In the genomic region with DNA sequence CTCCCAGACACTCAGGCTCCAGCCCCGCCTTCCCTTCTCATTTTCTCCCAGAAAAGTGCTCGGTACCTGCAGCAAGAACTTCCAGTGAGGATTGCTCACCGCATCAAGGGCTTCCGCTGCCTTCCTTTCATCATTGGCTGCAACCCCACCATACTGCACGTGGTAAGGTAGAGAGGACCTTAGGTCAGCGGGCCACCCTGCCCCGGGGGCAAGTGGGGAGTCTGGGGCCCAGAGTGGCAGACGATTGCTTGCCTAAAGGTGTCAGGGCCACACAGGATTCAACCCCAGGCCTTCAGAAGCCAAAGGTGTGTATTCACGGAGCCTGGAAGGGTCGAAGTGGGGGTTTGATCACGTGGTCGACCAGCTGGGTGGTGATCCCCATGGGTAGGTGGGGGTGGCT, we compare ENCODE assay signal across 13 cellular contexts. TPM values are rescaled to one million over a fixed set of nuclear protein-coding genes. Genes with fewer than 3 reads are reported as not detected.
DNase-seq lines count a peak whose midpoint lies in the region; ATAC-seq and TF ChIP-seq lines count a peak whose summit lies in the region.
"Had no signal": no experiment of that assay in that cellular context is flagged by ENCODE, and none has a peak within 500 bp of the region (broad histone marks: within the 10 kb centered on the region; RNA-seq: fewer than 3 reads in every experiment).

No MANE protein-coding gene starts in this region.

- peaks cover 33 to 34% (median 34%) of the 10 kb centered on the region in 3 donors for H3K36me3 ChIP-seq in skeletal muscle tissue (ENCODE audit: control insufficient read depth in 3 of 3, insufficient read depth in 3 of 3, low read length in 3 of 3)

- peaks cover 30% of the 10 kb centered on the region for H3K36me3 Mint-ChIP-seq in activated CD4-positive, alpha-beta T cell treated with anti-CD3 and anti-CD28 coated beads, Interleukin-2, amount 10 ng/mL, durations not matched to agents 24 days and 14 days (ENCODE audit: low read depth)
- peaks cover 30% of the 10 kb centered on the region for H3K36me3 Mint-ChIP-seq in WTC11
- H3K36me3 Mint-ChIP-seq in glutamatergic neuron (ENCODE audit: unreplicated experiment) = no peaks in the 10 kb centered on the region

- H3K27me3 Mint-ChIP-seq in activated CD4-positive, alpha-beta T cell treated with anti-CD3 and anti-CD28 coated beads, Interleukin-2, amount 10 ng/mL, durations not matched to agents 24 days and 14 days = no peaks in the 10 kb centered on the region
- no peaks in the 10 kb centered on the region for H3K27me3 Mint-ChIP-seq in WTC11 (ENCODE audit: low read depth)
- peaks cover 8% of the 10 kb centered on the region for H3K27me3 Mint-ChIP-seq in glutamatergic neuron (ENCODE audit: unreplicated experiment)

- peak overlapping the region in 1 of 3 donors; percentile 99 for H3K9ac ChIP-seq in skeletal muscle tissue (ENCODE audit: low read depth in 1 of 3, low read length in 3 of 3)

- H3K9me3 ChIP-seq in skeletal muscle tissue (ENCODE audit: control insufficient read depth in 3 of 3, low read length in 3 of 3) = no peaks in the 10 kb centered on the region

- DNase-seq in activated CD4-positive, alpha-beta T cell treated with anti-CD3 and anti-CD28 coated beads, Interleukin-2, amount 10 ng/mL, durations not matched to agents 24 days and 14 days = no peak
- no peak for DNase-seq in activated CD4-positive, alpha-beta T cell treated with anti-CD3 and anti-CD28 coated beads for 1 hour
- no peak for DNase-seq in WTC11 (ENCODE audit: low spot score)
- no peak for DNase-seq in glutamatergic neuron
- DNase-seq in GM13977 (ENCODE audit: low spot score) = no peak
- no peak for DNase-seq in left cardiac atrium
- DNase-seq: ACHN, HCEC 1CT, head of caudate nucleus, NCI-H526 had no signal

- in situ Hi-C loops in GM13977 (cut with MboI; ENCODE audit: low pct_unique_long_range_greater_than_20kb, low sequenced_read_pairs, unreplicated experiment) = no loop called here

- POLR2A ChIA-PET in WTC11 (lab: Charles Lee) = interaction anchor here (1.2 kb wide), 1 partner anchor 8 kb away, joined by 4 read pairs; the partner anchor contains the start of gene KAT8

- TF ChIP-seq CTCF in WTC11 (IDR thresholded peaks at IDR 0.05) (no peak), glutamatergic neuron (IDR thresholded peaks at IDR 0.05; ENCODE audit: partially characterized antibody, unreplicated experiment) (no peak), GM13977 (IDR thresholded peaks at IDR 0.05; ENCODE audit: extremely low read depth, insufficient read depth, missing control alignments) (no peak)

- no peaks in the 10 kb centered on the region for H3K9me3 Mint-ChIP-seq in activated CD4-positive, alpha-beta T cell treated with anti-CD3 and anti-CD28 coated beads, Interleukin-2, amount 10 ng/mL, durations not matched to agents 24 days and 14 days
- no peaks in the 10 kb centered on the region for H3K9me3 Mint-ChIP-seq in WTC11
- H3K9me3 Mint-ChIP-seq in glutamatergic neuron (ENCODE audit: unreplicated experiment) = peaks cover 13% of the 10 kb centered on the region

- no peaks in the 10 kb centered on the region for H3K27me3 ChIP-seq in skeletal muscle tissue (ENCODE audit: control insufficient read depth in 3 of 3, insufficient read depth in 3 of 3, low read length in 3 of 3)

- peaks cover 50 to 59% (median 56%) of the 10 kb centered on the region in 3 donors for H3K4me1 ChIP-seq in skeletal muscle tissue (ENCODE audit: control insufficient read depth in 3 of 3, insufficient read depth in 3 of 3, low read length in 3 of 3)

- peaks cover 24% of the 10 kb centered on the region for H3K4me1 Mint-ChIP-seq in activated CD4-positive, alpha-beta T cell treated with anti-CD3 and anti-CD28 coated beads, Interleukin-2, amount 10 ng/mL, durations not matched to agents 24 days and 14 days
- peaks cover 9% of the 10 kb centered on the region; the same call in 1 of the 2 replicates for H3K4me1 Mint-ChIP-seq in WTC11
- peaks cover 11% of the 10 kb centered on the region for H3K4me1 Mint-ChIP-seq in glutamatergic neuron (ENCODE audit: low read depth, unreplicated experiment)

- intact Hi-C loops in activated CD4-positive, alpha-beta T cell treated with anti-CD3 and anti-CD28 coated beads, Interleukin-2, amount 10 ng/mL, durations not matched to agents 24 days and 14 days (cut with micrococcal nuclease) = loop anchor here (2.0 to 10.0 kb wide), 5 partner anchors 15 to 345 kb away; partner anchors contain the start of genes ARMC5, STX4, VKORC1 and ZNF646
- intact Hi-C loops in left cardiac atrium (cut with DNase I) = loop anchor here in 1 of 2 donors (5.0 kb wide), 1 partner anchor 33 kb away; no protein-coding TSS in a partner anchor

- peak overlapping the region; percentile 87 for H3K27ac ChIP-seq in skeletal muscle tissue (ENCODE audit: low read depth, low read length)

- CTCF ChIA-PET in WTC11 (lab: Charles Lee) = interaction anchor here (1.6 to 3.0 kb wide), 2 partner anchors 32 to 125 kb away, joined by 4 to 9 read pairs; partner anchors contain the start of gene HSD3B7

- ATAC-seq in WTC11 = no peak
- no peak for ATAC-seq in left cardiac atrium
- ATAC-seq in GM21528 (IDR thresholded peaks at IDR 0.05; ENCODE audit: low FRiP score, unreplicated experiment) = no peak

- H3K4me3 Mint-ChIP-seq in activated CD4-positive, alpha-beta T cell treated with anti-CD3 and anti-CD28 coated beads, Interleukin-2, amount 10 ng/mL, durations not matched to agents 24 days and 14 days = peak overlapping the region; percentile 80
- H3K4me3 Mint-ChIP-seq in WTC11 = peak overlapping the region; percentile 67
- peak overlapping the region; percentile 83 for H3K4me3 Mint-ChIP-seq in glutamatergic neuron (ENCODE audit: unreplicated experiment)

- peak overlapping the region; percentile 64 to 84 (median 84) for H3K4me3 ChIP-seq in skeletal muscle tissue (ENCODE audit: low read length in 3 of 3)

- H3K27ac Mint-ChIP-seq in activated CD4-positive, alpha-beta T cell treated with anti-CD3 and anti-CD28 coated beads, Interleukin-2, amount 10 ng/mL, durations not matched to agents 24 days and 14 days = peak overlapping the region; percentile 77
- no peak overlapping the region for H3K27ac Mint-ChIP-seq in WTC11
- peak overlapping the region; percentile 59 for H3K27ac Mint-ChIP-seq in glutamatergic neuron (ENCODE audit: unreplicated experiment)

TF ChIP-seq in WTC11, 78 proteins besides CTCF, POLR2A, EP300 and RAD21 (continues in another document):
- TF ChIP-seq ZNF416 (CRISPR knock-in tag; IDR thresholded peaks at IDR 0.05) = no peak
- no peak for TF ChIP-seq ZNF396 (CRISPR knock-in tag; IDR thresholded peaks at IDR 0.05; ENCODE audit: borderline replicate concordance)
- TF ChIP-seq ESRRA (CRISPR knock-in tag; IDR thresholded peaks at IDR 0.05; ENCODE audit: borderline replicate concordance) = no peak
- no peak for TF ChIP-seq ZNF138 (CRISPR knock-in tag; conservative IDR thresholded peaks at IDR 0.05)
- TF ChIP-seq FOXK1 (CRISPR knock-in tag; IDR thresholded peaks at IDR 0.05) = no peak
- no peak for TF ChIP-seq ZNF219 (CRISPR knock-in tag; IDR thresholded peaks at IDR 0.05; ENCODE audit: borderline replicate concordance)
- TF ChIP-seq ATF6 (CRISPR knock-in tag; IDR thresholded peaks at IDR 0.05) = no peak
- no peak for TF ChIP-seq ZNF232 (CRISPR knock-in tag; IDR thresholded peaks at IDR 0.05)

RNA-seq across cellular contexts. Expression of gene BCKDK, which starts 1.4 kb away (rescaled TPM):
- total RNA-seq in activated CD4-positive, alpha-beta T cell treated with anti-CD3 and anti-CD28 coated beads, Interleukin-2, amount 10 ng/mL, durations not matched to agents 24 days and 14 days = 44.3 and 44.9 TPM in 2 replicates
- total RNA-seq in WTC11 (2021) = 58.3 to 71.3 TPM (median 69.3 TPM) in 3 replicates
- total RNA-seq in glutamatergic neuron (ENCODE audit: unreplicated experiment) = 62.4 TPM
- 8.9 TPM for total RNA-seq in skeletal muscle tissue
- total RNA-seq in left cardiac atrium = 10 to 100 TPM; 43.4 to 46.4 TPM

RNA-seq across cellular contexts. Expression of gene KAT8, which starts 7.8 kb away (rescaled TPM):
- total RNA-seq in activated CD4-positive, alpha-beta T cell treated with anti-CD3 and anti-CD28 coated beads, Interleukin-2, amount 10 ng/mL, durations not matched to agents 24 days and 14 days = 56.9 and 63.3 TPM in 2 replicates
- total RNA-seq in WTC11 (2021) (65.7 to 70.8 TPM (median 69.8 TPM) in 3 replicates), glutamatergic neuron (ENCODE audit: unreplicated experiment) (61.2 TPM), skeletal muscle tissue (43.3 TPM), left cardiac atrium (10 to 100 TPM; 57.3 to 74.1 TPM)

RNA-seq across cellular contexts. Expression of gene VKORC1, which starts 15.0 kb away (rescaled TPM):
- 56.2 and 59.1 TPM in 2 replicates for total RNA-seq in activated CD4-positive, alpha-beta T cell treated with anti-CD3 and anti-CD28 coated beads, Interleukin-2, amount 10 ng/mL, durations not matched to agents 24 days and 14 days
- total RNA-seq in WTC11 (2021) (85.7 to 114 TPM (median 110 TPM) in 3 replicates), glutamatergic neuron (ENCODE audit: unreplicated experiment) (152 TPM), skeletal muscle tissue (34.4 TPM), left cardiac atrium (10 to 100 TPM; 47.1 to 53.2 TPM)

RNA-seq across cellular contexts. Expression of gene PRSS53, which starts 20.9 kb away (rescaled TPM):
- total RNA-seq in activated CD4-positive, alpha-beta T cell treated with anti-CD3 and anti-CD28 coated beads, Interleukin-2, amount 10 ng/mL, durations not matched to agents 24 days and 14 days = 4.3 and 4.8 TPM in 2 replicates
- 2.5 to 4.9 TPM (median 4.1 TPM) in 3 replicates for total RNA-seq in WTC11 (2021)
- 20.4 TPM for total RNA-seq in glutamatergic neuron (ENCODE audit: unreplicated experiment)
- 2.6 TPM for total RNA-seq in skeletal muscle tissue
- 1 to 10 TPM in 1 of 2 donors, under 1 TPM in 1; 0.71 to 1.1 TPM for total RNA-seq in left cardiac atrium

RNA-seq across cellular contexts. Expression of gene PRSS8, which starts 25.9 kb away (rescaled TPM):
- total RNA-seq in activated CD4-positive, alpha-beta T cell treated with anti-CD3 and anti-CD28 coated beads, Interleukin-2, amount 10 ng/mL, durations not matched to agents 24 days and 14 days = not detected in 2 replicates
- total RNA-seq in WTC11 (2021) (78.8 to 127 TPM (median 127 TPM) in 3 replicates), glutamatergic neuron (ENCODE audit: unreplicated experiment) (not detected), skeletal muscle tissue (not detected), left cardiac atrium (under 1 TPM in 1 of 2 donors, not detected in 1; 0.21 TPM)
- total RNA-seq: mononuclear cell had no signal
